15 cellular contexts compared by ENCODE assay signal in the genomic region with DNA sequence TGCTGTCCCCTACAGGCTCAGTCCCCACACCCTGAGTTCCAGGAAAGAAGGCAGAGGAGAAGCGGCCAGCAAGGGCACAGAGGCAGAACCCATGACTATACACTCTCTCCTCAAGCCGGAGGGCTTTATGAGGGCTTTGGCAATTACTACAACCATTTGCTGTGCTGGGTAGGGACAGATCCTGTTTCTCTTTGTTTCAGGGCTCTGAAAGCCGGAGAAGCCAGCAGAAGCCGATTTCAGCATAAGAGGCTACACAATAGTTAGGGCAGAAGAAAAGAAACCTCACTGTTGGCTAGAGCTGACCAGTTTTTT. TPM values are rescaled to one million over a fixed set of nuclear protein-coding genes. Genes with fewer than 3 reads are reported as not detected.
DNase-seq lines count a peak whose midpoint lies in the region; ATAC-seq and TF ChIP-seq lines count a peak whose summit lies in the region.
"Had no signal": no experiment of that assay in that cellular context is flagged by ENCODE, and none has a peak within 500 bp of the region (broad histone marks: within the 10 kb centered on the region; RNA-seq: fewer than 3 reads in every experiment).

No MANE protein-coding gene starts in this region.

- peaks cover 43 to 58% (median 47%) of the 10 kb centered on the region in 11 experiments for H3K36me3 ChIP-seq in BLaER1 treated with 17β-estradiol and CSF1 and Interleukin-3, amounts not matched to agents 10 nM and 100 nM
- peaks cover 4 to 54% of the 10 kb centered on the region in 2 donors for H3K36me3 ChIP-seq in gastroesophageal sphincter

- DNase-seq in NCI-H2107 treated with DMSO at 0.1 percent for 48 hours (lab: John Stamatoyannopoulos, UW; ENCODE audit: unreplicated experiment) (peak; percentile 94), retinal pigment epithelial cell (ENCODE audit: low read depth) (no peak), iPS-NIHi11 (ENCODE audit: low spot score) (no peak), SIG-M5 (lab: John Stamatoyannopoulos, UW) (no peak)
- no peak for DNase-seq in stimulated activated naive CD4-positive, alpha-beta T cell (lab: John Stamatoyannopoulos, UW)
- DNase-seq: activated CD4-positive, alpha-beta T cell treated with anti-CD3 and anti-CD28 coated beads for 4 hours; CD8-positive, alpha-beta T cell; kidney glomerular epithelial cell; NCI-H187 treated with DMSO at 0.1 percent for 48 hours; retina; SHP77 treated with DMSO at 0.1 percent for 48 hours had no signal

- no peak for ATAC-seq in gastroesophageal sphincter
- no peak for ATAC-seq in GM19035 (IDR thresholded peaks at IDR 0.05; ENCODE audit: unreplicated experiment)
- ATAC-seq: CD8-positive, alpha-beta T cell had no signal

- no peak for TF ChIP-seq EP300 in gastroesophageal sphincter (IDR thresholded peaks at IDR 0.05)

- no peak for TF ChIP-seq CTCF in gastroesophageal sphincter (IDR thresholded peaks at IDR 0.05)
- TF ChIP-seq CTCF in retinal pigment epithelial cell (conservative IDR thresholded peaks at IDR 0.05; ENCODE audit: low read depth, low read length) = peak; percentile 0

- H4K20me1 ChIP-seq in BLaER1 treated with 17β-estradiol and CSF1 and Interleukin-3, amounts not matched to agents 10 nM and 100 nM = peaks cover 6 to 70% (median 25%) of the 10 kb centered on the region in 11 experiments; a peak in 15 of 22 replicates

- H3K4me2 ChIP-seq in BLaER1 treated with 17β-estradiol and CSF1 and Interleukin-3, amounts not matched to agents 10 nM and 100 nM = peak overlapping the region; percentile 74 to 93 (median 89)

- H3K27ac ChIP-seq in BLaER1 treated with 17β-estradiol and CSF1 and Interleukin-3, amounts not matched to agents 10 nM and 100 nM = peak overlapping the region in 10 of 11 experiments; percentile 32 to 86 (median 56); a peak in 19 of 22 replicates
- H3K27ac ChIP-seq in gastroesophageal sphincter = peak overlapping the region in 3 of 4 donors; percentile 63 to 85 (median 81)
- H3K27ac ChIP-seq: HL-60 had no signal

- 61% methylated on average over 4 of the region's 4 CpGs; no CpG with 5 or more reads in 1 of the 2 donors for WGBS in gastroesophageal sphincter (ENCODE audit: low coverage in 1 of 2), 2 donors

- H3K4me1 ChIP-seq in BLaER1 treated with 17β-estradiol and CSF1 and Interleukin-3, amounts not matched to agents 10 nM and 100 nM = peaks cover 75 to 91% (median 85%) of the 10 kb centered on the region in 10 experiments
- H3K4me1 ChIP-seq in gastroesophageal sphincter = peaks cover 3 to 61% (median 46%) of the 10 kb centered on the region in 3 donors

- no peaks in the 10 kb centered on the region for H3K27me3 ChIP-seq in BLaER1 treated with 17β-estradiol and CSF1 and Interleukin-3, amounts not matched to agents 10 nM and 100 nM
- H3K27me3 ChIP-seq in gastroesophageal sphincter = no peaks in the 10 kb centered on the region

- TF ChIP-seq POLR2A in gastroesophageal sphincter (IDR thresholded peaks at IDR 0.05) = no peak

- no peaks in the 10 kb centered on the region for H3K9me3 ChIP-seq in BLaER1 treated with 17β-estradiol and CSF1 and Interleukin-3, amounts not matched to agents 10 nM and 100 nM (replicated peaks in 1 of 11)
- H3K9me3 ChIP-seq in gastroesophageal sphincter = no peaks in the 10 kb centered on the region

- no peak overlapping the region for H3K4me3 ChIP-seq in BLaER1 treated with 17β-estradiol and CSF1 and Interleukin-3, amounts not matched to agents 10 nM and 100 nM
- no peak overlapping the region for H3K4me3 ChIP-seq in gastroesophageal sphincter
- H3K4me3 ChIP-seq in retinal pigment epithelial cell (ENCODE audit: low read length) = no peak overlapping the region

- H3K9ac ChIP-seq in BLaER1 treated with 17β-estradiol and CSF1 and Interleukin-3, amounts not matched to agents 10 nM and 100 nM = peak overlapping the region in 8 of 11 experiments; percentile 7 to 60 (median 46); a peak in 12 of 22 replicates

RNA-seq across cellular contexts. Expression of a gene that starts 13.9 kb away (rescaled TPM):
- under 1 TPM in 1 of 4 donors, not detected in 3; 0.67 TPM for total RNA-seq in gastroesophageal sphincter

RNA-seq across cellular contexts. Expression of a gene that starts 23.2 kb away (rescaled TPM):
- total RNA-seq in gastroesophageal sphincter = not detected
- total RNA-seq: CD8-positive, alpha-beta T cell had no signal

RNA-seq across cellular contexts. Expression of a gene that starts 31.7 kb away (rescaled TPM):
- 10 to 100 TPM in 1 of 4 donors, 1 to 10 TPM in 3; 4.6 to 11.5 (median 6.3) TPM for total RNA-seq in gastroesophageal sphincter
- total RNA-seq: CD8-positive, alpha-beta T cell had no signal

RNA-seq across cellular contexts. Expression of a gene that starts 39.5 kb away (rescaled TPM):
- 10 to 100 TPM; 31.1 to 64.3 (median 54.3) TPM for total RNA-seq in gastroesophageal sphincter
